In the genomic region with DNA sequence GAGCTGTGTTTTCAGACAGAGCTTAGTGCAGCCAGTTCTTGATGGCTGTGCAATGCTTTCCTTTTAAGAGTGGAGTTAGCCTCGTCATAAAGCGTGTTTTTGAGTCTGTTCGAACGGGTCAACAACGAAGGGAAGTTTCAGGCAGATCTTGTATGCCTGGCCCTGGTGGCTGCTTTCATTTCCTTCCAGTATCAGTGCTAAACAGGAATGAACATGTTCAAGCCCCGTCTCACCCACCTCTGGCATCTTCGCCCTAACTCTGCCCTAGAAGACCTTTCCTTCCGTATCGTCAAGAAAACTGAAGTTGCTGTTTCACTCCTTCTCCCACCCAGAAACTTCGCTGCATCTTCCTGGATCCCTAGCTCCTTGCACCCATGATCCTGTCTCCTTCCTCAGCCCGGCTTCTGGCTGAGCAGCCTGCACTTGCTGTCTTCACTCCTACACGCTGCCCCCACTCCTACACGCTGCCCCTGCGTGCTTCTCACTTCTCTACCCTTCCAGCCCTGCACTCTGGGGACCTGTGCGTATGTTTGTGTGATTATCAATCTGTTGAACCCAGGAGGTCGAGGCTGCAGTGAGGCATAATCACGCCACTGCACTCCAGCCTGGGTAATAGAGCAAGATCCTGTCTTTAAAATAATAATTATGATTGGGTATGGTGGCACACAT, we compare ENCODE assay signal across 1 cellular context.
TF ChIP-seq lines count a peak whose summit lies in the region.

No MANE protein-coding gene starts in this region.

TF ChIP-seq in WTC11, 78 proteins besides CTCF, POLR2A, EP300 and RAD21 (continued from another document):
- TF ChIP-seq PRDM15 (CRISPR knock-in tag; IDR thresholded peaks at IDR 0.05) (no peak), TP53 (CRISPR knock-in tag; IDR thresholded peaks at IDR 0.05) (no peak), NR1H2 (CRISPR knock-in tag; IDR thresholded peaks at IDR 0.05) (no peak)
- TF ChIP-seq, protein P1, sequence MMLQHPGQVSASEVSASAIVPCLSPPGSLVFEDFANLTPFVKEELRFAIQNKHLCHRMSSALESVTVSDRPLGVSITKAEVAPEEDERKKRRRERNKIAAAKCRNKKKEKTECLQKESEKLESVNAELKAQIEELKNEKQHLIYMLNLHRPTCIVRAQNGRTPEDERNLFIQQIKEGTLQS (CRISPR knock-in tag; conservative IDR thresholded peaks at IDR 0.05) = no peak
- TF ChIP-seq, protein P2, sequence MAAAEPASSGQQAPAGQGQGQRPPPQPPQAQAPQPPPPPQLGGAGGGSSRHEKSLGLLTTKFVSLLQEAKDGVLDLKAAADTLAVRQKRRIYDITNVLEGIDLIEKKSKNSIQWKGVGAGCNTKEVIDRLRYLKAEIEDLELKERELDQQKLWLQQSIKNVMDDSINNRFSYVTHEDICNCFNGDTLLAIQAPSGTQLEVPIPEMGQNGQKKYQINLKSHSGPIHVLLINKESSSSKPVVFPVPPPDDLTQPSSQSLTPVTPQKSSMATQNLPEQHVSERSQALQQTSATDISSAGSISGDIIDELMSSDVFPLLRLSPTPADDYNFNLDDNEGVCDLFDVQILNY (CRISPR knock-in tag; IDR thresholded peaks at IDR 0.05) = no peak
- TF ChIP-seq, protein P3, sequence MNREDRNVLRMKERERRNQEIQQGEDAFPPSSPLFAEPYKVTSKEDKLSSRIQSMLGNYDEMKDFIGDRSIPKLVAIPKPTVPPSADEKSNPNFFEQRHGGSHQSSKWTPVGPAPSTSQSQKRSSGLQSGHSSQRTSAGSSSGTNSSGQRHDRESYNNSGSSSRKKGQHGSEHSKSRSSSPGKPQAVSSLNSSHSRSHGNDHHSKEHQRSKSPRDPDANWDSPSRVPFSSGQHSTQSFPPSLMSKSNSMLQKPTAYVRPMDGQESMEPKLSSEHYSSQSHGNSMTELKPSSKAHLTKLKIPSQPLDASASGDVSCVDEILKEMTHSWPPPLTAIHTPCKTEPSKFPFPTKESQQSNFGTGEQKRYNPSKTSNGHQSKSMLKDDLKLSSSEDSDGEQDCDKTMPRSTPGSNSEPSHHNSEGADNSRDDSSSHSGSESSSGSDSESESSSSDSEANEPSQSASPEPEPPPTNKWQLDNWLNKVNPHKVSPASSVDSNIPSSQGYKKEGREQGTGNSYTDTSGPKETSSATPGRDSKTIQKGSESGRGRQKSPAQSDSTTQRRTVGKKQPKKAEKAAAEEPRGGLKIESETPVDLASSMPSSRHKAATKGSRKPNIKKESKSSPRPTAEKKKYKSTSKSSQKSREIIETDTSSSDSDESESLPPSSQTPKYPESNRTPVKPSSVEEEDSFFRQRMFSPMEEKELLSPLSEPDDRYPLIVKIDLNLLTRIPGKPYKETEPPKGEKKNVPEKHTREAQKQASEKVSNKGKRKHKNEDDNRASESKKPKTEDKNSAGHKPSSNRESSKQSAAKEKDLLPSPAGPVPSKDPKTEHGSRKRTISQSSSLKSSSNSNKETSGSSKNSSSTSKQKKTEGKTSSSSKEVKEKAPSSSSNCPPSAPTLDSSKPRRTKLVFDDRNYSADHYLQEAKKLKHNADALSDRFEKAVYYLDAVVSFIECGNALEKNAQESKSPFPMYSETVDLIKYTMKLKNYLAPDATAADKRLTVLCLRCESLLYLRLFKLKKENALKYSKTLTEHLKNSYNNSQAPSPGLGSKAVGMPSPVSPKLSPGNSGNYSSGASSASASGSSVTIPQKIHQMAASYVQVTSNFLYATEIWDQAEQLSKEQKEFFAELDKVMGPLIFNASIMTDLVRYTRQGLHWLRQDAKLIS (CRISPR knock-in tag; IDR thresholded peaks at IDR 0.05; ENCODE audit: borderline replicate concordance) = no peak
- TF ChIP-seq, protein P4, sequence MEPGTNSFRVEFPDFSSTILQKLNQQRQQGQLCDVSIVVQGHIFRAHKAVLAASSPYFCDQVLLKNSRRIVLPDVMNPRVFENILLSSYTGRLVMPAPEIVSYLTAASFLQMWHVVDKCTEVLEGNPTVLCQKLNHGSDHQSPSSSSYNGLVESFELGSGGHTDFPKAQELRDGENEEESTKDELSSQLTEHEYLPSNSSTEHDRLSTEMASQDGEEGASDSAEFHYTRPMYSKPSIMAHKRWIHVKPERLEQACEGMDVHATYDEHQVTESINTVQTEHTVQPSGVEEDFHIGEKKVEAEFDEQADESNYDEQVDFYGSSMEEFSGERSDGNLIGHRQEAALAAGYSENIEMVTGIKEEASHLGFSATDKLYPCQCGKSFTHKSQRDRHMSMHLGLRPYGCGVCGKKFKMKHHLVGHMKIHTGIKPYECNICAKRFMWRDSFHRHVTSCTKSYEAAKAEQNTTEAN (CRISPR knock-in tag; IDR thresholded peaks at IDR 0.05) = no peak
TF ChIP-seq in WTC11: peak in this region for 0.
